19 cellular contexts compared by ENCODE assay signal in genomic region chr16:8563944-8564540, GRCh38. TPM values are rescaled to one million over a fixed set of nuclear protein-coding genes. Genes with fewer than 3 reads are reported as not detected.
"Had no signal": no experiment of that assay in that cellular context is flagged by ENCODE, and none has a peak within 500 bp of the region (broad histone marks: within the 10 kb centered on the region; RNA-seq: fewer than 3 reads in every experiment).

No MANE protein-coding gene starts in this region.

RNA-seq across cellular contexts. Expression of gene TMEM114, which starts 26.3 kb away (rescaled TPM):
- total RNA-seq: dermis blood vessel endothelial cell; endothelial cell of umbilical vein; esophagus mucosa; esophagus squamous epithelium; gastrocnemius medialis; glomerular endothelial cell; kidney epithelial cell; left cardiac atrium; left lung; left ventricle myocardium superior; lower leg skin; lower lobe of right lung; lung microvascular endothelial cell; mesenteric fat pad; mesothelial cell of epicardium; naive thymus-derived CD4-positive, alpha-beta T cell; natural killer cell had no signal
- polyA plus RNA-seq: endothelial cell of umbilical vein; heart right ventricle; keratinocyte; naive thymus-derived CD4-positive, alpha-beta T cell had no signal
